Comparison of ENCODE assay signal across 1 cellular context in genomic region chr18:614193-614592, GRCh38.
TF ChIP-seq lines count a peak whose summit lies in the region.

No MANE protein-coding gene starts in this region.

TF ChIP-seq in HepG2, 621 proteins besides CTCF, POLR2A, EP300 and RAD21:
- TF ChIP-seq HNRNPK (IDR thresholded peaks at IDR 0.05; ENCODE audit: low read depth, low read length, poor library complexity, severe bottlenecking) (peak; percentile 61), SCMH1 (CRISPR knock-in tag; IDR thresholded peaks at IDR 0.05; ENCODE audit: borderline replicate concordance) (no peak)
